In the genomic region with DNA sequence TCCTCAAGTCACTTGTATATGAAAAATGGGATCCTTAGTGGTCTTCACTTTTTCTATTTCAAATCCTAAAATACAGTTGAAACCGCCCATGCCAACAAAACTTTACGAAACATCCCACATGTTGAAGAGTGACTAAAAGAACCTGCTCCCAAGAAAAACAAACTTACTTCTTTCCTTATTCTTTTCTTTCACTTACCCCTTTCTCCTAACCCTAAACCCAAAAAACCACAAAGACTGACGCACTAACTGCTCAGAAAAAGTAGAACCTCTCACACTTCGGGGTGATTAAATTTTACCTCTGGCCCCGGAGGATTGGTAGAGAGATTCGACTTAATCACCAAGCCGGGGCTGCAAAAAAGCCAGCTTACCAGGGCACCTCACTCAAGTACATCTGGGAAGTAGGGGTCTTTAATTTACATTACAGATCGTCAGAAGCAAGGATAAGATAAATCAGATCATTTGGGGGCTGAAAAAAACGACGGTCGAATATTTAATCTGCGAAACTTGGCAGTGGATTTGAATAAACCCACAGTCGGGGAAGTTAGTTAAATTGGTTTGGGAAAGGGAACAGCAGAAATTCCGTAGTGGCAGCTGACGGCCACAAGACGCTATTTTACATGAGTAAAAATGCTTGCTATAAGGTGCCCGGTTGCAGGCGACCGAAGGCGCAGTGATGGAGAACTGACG, we compare ENCODE assay signal across 8 cellular contexts. TPM values are rescaled to one million over a fixed set of nuclear protein-coding genes. Genes with fewer than 3 reads are reported as not detected.
DNase-seq lines count a peak whose midpoint lies in the region; ATAC-seq and TF ChIP-seq lines count a peak whose summit lies in the region.

No MANE protein-coding gene starts in this region.

- H3K27me3 Mint-ChIP-seq in activated T-cell treated with anti-CD3 and anti-CD28 coated beads, Interleukin-2, amount 50 U/mL, for 24 hours: peaks cover 79% of the 10 kb centered on the region

- no peak for TF ChIP-seq CTCF in astrocyte of the spinal cord (IDR thresholded peaks at IDR 0.05; ENCODE audit: low read depth, low read length)
- no peak for TF ChIP-seq CTCF in lower lobe of right lung (IDR thresholded peaks at IDR 0.05)
- TF ChIP-seq CTCF in thoracic aorta (IDR thresholded peaks at IDR 0.05): peak; percentile 34

- peak overlapping the region; percentile 62 for H3K4me3 ChIP-seq in astrocyte of the spinal cord (ENCODE audit: low read depth, low read length)
- peak overlapping the region; percentile 58 for H3K4me3 ChIP-seq in lower lobe of right lung
- peak overlapping the region; percentile 80 for H3K4me3 ChIP-seq in thoracic aorta

- in situ Hi-C loops in astrocyte of the spinal cord (cut with HindIII; ENCODE audit: low sequenced_read_pairs): no loop called here

- no peak overlapping the region for H3K27ac ChIP-seq in lower lobe of right lung
- peak overlapping the region; percentile 85 to 88 for H3K27ac ChIP-seq in thoracic aorta
- no peak overlapping the region for H3K27ac ChIP-seq in substantia nigra (ENCODE audit: low read depth, low read length, poor library complexity, severe bottlenecking)

- peaks cover 22% of the 10 kb centered on the region for H3K4me1 Mint-ChIP-seq in activated T-cell treated with anti-CD3 and anti-CD28 coated beads, Interleukin-2, amount 50 U/mL, for 24 hours (ENCODE audit: low read depth)

- H3K36me3 ChIP-seq in lower lobe of right lung: no peaks in the 10 kb centered on the region
- H3K36me3 ChIP-seq in thoracic aorta: no peaks in the 10 kb centered on the region

- no peak for DNase-seq in activated T-cell treated with anti-CD3 and anti-CD28 coated beads, Interleukin-2, amount 50 U/mL, for 24 hours
- no peak for DNase-seq in activated T-cell treated with anti-CD3 and anti-CD28 coated beads, Interleukin-2, amount 50 U/mL, for 1 hour
- DNase-seq in astrocyte of the spinal cord (ENCODE audit: low read depth, low spot score): peak; percentile 39
- DNase-seq in lower lobe of right lung: no peak
- no peak for DNase-seq in thoracic aorta (ENCODE audit: low spot score)
- no peak for DNase-seq in substantia nigra (lab: John Stamatoyannopoulos, UW)
- no peak for DNase-seq in C1 segment of cervical spinal cord (lab: John Stamatoyannopoulos, UW)
- DNase-seq in NCI-H2196 treated with DMSO at 0.1 percent for 48 hours (lab: John Stamatoyannopoulos, UW; ENCODE audit: unreplicated experiment): no peak

- ATAC-seq in lower lobe of right lung (no peak), thoracic aorta (ENCODE audit: insufficient number of reproducible peaks, low FRiP score, low read depth) (no peak)

- H3K9me3 ChIP-seq in lower lobe of right lung: no peaks in the 10 kb centered on the region
- H3K9me3 ChIP-seq in thoracic aorta: no peaks in the 10 kb centered on the region

- H3K27me3 ChIP-seq in lower lobe of right lung (ENCODE audit: low read depth): peaks cover 65% of the 10 kb centered on the region
- H3K27me3 ChIP-seq in thoracic aorta (replicated peaks; ENCODE audit: insufficient read depth): no peaks in the 10 kb centered on the region

- intact Hi-C loops in lower lobe of right lung (cut with DNase I): no loop called here

- H3K27ac Mint-ChIP-seq in activated T-cell treated with anti-CD3 and anti-CD28 coated beads, Interleukin-2, amount 50 U/mL, for 24 hours: no peak overlapping the region

- H3K36me3 Mint-ChIP-seq in activated T-cell treated with anti-CD3 and anti-CD28 coated beads, Interleukin-2, amount 50 U/mL, for 24 hours (ENCODE audit: low read depth): no peaks in the 10 kb centered on the region

- H3K4me3 Mint-ChIP-seq in activated T-cell treated with anti-CD3 and anti-CD28 coated beads, Interleukin-2, amount 50 U/mL, for 24 hours: peak overlapping the region; percentile 54

- H3K4me1 ChIP-seq in lower lobe of right lung (peaks cover 16% of the 10 kb centered on the region), thoracic aorta (ENCODE audit: control insufficient read depth in 1 of 2, low read depth in 2 of 2) (peaks cover 5 to 28% of the 10 kb centered on the region in 2 donors)

- no peaks in the 10 kb centered on the region for H3K9me3 Mint-ChIP-seq in activated T-cell treated with anti-CD3 and anti-CD28 coated beads, Interleukin-2, amount 50 U/mL, for 24 hours

RNA-seq across cellular contexts. Expression of gene CDO1, which starts 1.3 kb away (rescaled TPM):
- total RNA-seq in lower lobe of right lung (12.8 TPM), thoracic aorta (100 to 1,000 TPM in 1 of 2 donors, 10 to 100 TPM in 1; 70.7 to 132 TPM)

RNA-seq across cellular contexts. Expression of gene ATG12, which starts 26.2 kb away (rescaled TPM):
- 35.7 TPM for total RNA-seq in lower lobe of right lung
- total RNA-seq in thoracic aorta: 10 to 100 TPM; 32.6 to 89.8 TPM

RNA-seq across cellular contexts. Expression of gene AP3S1, which starts 26.6 kb away (rescaled TPM):
- total RNA-seq in lower lobe of right lung: 69.4 TPM
- 10 to 100 TPM; 54.7 to 83.7 TPM for total RNA-seq in thoracic aorta

Comparison
In these comparisons a context has a peak if more than half of its experiments do, and no peak if none do; other contexts are left out.
1. H3K27ac ChIP-seq: peak in thoracic aorta (2 of 2); none in lower lobe of right lung (single experiment) and substantia nigra (single experiment).
2. Peak in every context shown above with its lines, with median percentiles within 50 percentile points of each other: H3K4me3 ChIP-seq.